In the genomic region with DNA sequence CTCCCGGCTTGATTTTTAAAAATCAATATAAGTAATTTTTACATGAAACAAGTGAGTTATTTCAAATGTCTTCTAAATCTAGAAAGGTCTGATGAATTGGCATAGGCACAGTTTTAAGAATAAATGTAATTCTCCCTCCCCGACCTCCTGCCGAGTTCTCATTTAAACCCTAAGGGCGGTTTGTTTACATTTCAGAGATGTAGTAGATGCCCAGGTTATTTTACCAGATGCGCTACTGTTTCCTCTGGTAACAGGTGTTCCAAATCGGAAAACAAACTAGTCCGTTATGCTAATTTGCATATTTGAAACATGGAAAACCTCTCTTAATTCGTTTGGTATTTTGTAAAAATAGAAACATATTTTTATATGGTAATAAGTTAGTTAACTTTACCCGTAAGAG, we compare ENCODE assay signal across 10 cellular contexts. TPM values are rescaled to one million over a fixed set of nuclear protein-coding genes. Genes with fewer than 3 reads are reported as not detected.
DNase-seq lines count a peak whose midpoint lies in the region; ATAC-seq and TF ChIP-seq lines count a peak whose summit lies in the region.
"Had no signal": no experiment of that assay in that cellular context is flagged by ENCODE, and none has a peak within 500 bp of the region (broad histone marks: within the 10 kb centered on the region; RNA-seq: fewer than 3 reads in every experiment).

No MANE protein-coding gene starts in this region.

- H3K4me3 Mint-ChIP-seq in T-helper 2 cell treated with Interferon-gamma antibody and Interleukin-4, amounts not matched to agents 5 μg/mL and 100 μg/mL, for 36 hours = peak overlapping the region; percentile 38
- peak overlapping the region; percentile 58 for H3K4me3 Mint-ChIP-seq in activated T-helper 17 cell treated with anti-CD3 and anti-CD28 coated beads, Interleukin-2, amount 50 U/mL, for 72 hours
- no peak overlapping the region for H3K4me3 Mint-ChIP-seq in natural killer cell treated with Interleukin-12 subunit alpha and Interleukin-12 subunit beta and Interleukin-15 and Interleukin-18, amount 100 ng/mL, for 72 hours

- no peaks in the 10 kb centered on the region for H3K9me3 ChIP-seq in HUES6 (ENCODE audit: control insufficient read depth, insufficient read depth, low read depth, low read length)

- no peak for TF ChIP-seq CTCF in omental fat pad (IDR thresholded peaks at IDR 0.05)

- H3K9me3 Mint-ChIP-seq in T-helper 2 cell treated with Interferon-gamma antibody and Interleukin-4, amounts not matched to agents 5 μg/mL and 100 μg/mL, for 36 hours = no peaks in the 10 kb centered on the region
- no peaks in the 10 kb centered on the region for H3K9me3 Mint-ChIP-seq in activated T-helper 17 cell treated with anti-CD3 and anti-CD28 coated beads, Interleukin-2, amount 50 U/mL, for 72 hours
- H3K9me3 Mint-ChIP-seq in natural killer cell treated with Interleukin-12 subunit alpha and Interleukin-12 subunit beta and Interleukin-15 and Interleukin-18, amount 100 ng/mL, for 72 hours = no peaks in the 10 kb centered on the region

- H3K27ac ChIP-seq in HUES6 (ENCODE audit: low read depth, low read length) = no peak overlapping the region
- H3K27ac ChIP-seq: parathyroid adenoma had no signal

- H3K9ac ChIP-seq in HUES6 (ENCODE audit: low read length) = no peak overlapping the region
- H3K9ac ChIP-seq: parathyroid adenoma had no signal

- H3K4me1 Mint-ChIP-seq in T-helper 2 cell treated with Interferon-gamma antibody and Interleukin-4, amounts not matched to agents 5 μg/mL and 100 μg/mL, for 36 hours (ENCODE audit: low read depth) = peaks cover 3% of the 10 kb centered on the region
- H3K4me1 Mint-ChIP-seq in activated T-helper 17 cell treated with anti-CD3 and anti-CD28 coated beads, Interleukin-2, amount 50 U/mL, for 72 hours = peaks cover 5% of the 10 kb centered on the region
- peaks cover 6 to 9% of the 10 kb centered on the region in 2 donors for H3K4me1 Mint-ChIP-seq in natural killer cell treated with Interleukin-12 subunit alpha and Interleukin-12 subunit beta and Interleukin-15 and Interleukin-18, amount 100 ng/mL, for 72 hours (ENCODE audit: low read depth in 2 of 2)

- H3K36me3 ChIP-seq in HUES6 (ENCODE audit: control insufficient read depth, insufficient read depth, low read length) = no peaks in the 10 kb centered on the region

- DNase-seq in T-helper 2 cell treated with Interferon-gamma antibody and Interleukin-4, amounts not matched to agents 5 μg/mL and 100 μg/mL, for 36 hours (ENCODE audit: low spot score) = no peak
- DNase-seq in T-helper 2 cell (no peak), omental fat pad (ENCODE audit: low spot score) (no peak), GOT3 (lab: John Stamatoyannopoulos, UW) (no peak)
- no peak for DNase-seq in natural killer cell treated with Interleukin-12 subunit alpha and Interleukin-12 subunit beta and Interleukin-15 and Interleukin-18, amount 100 ng/mL, for 72 hours (ENCODE audit: low spot score)

- peak overlapping the region; percentile 56 for H3K4me3 ChIP-seq in HUES6 (ENCODE audit: low read depth, low read length)

- H3K27me3 Mint-ChIP-seq in T-helper 2 cell treated with Interferon-gamma antibody and Interleukin-4, amounts not matched to agents 5 μg/mL and 100 μg/mL, for 36 hours (ENCODE audit: low read depth) = peaks cover 2% of the 10 kb centered on the region
- no peaks in the 10 kb centered on the region for H3K27me3 Mint-ChIP-seq in activated T-helper 17 cell treated with anti-CD3 and anti-CD28 coated beads, Interleukin-2, amount 50 U/mL, for 72 hours
- H3K27me3 Mint-ChIP-seq in natural killer cell treated with Interleukin-12 subunit alpha and Interleukin-12 subunit beta and Interleukin-15 and Interleukin-18, amount 100 ng/mL, for 72 hours = peaks cover 0 to under 1% of the 10 kb centered on the region in 2 donors

- ATAC-seq in activated T-helper 17 cell treated with anti-CD3 and anti-CD28 coated beads, Interleukin-2, amount 50 U/mL, for 72 hours (replicated peaks) = no peak
- no peak for ATAC-seq in natural killer cell treated with Interleukin-12 subunit alpha and Interleukin-12 subunit beta and Interleukin-15 and Interleukin-18, amount 100 ng/mL, for 72 hours
- ATAC-seq in GM18870 (IDR thresholded peaks at IDR 0.05; ENCODE audit: unreplicated experiment) = no peak
- no peak for ATAC-seq in omental fat pad (ENCODE audit: low FRiP score)

- H3K27me3 ChIP-seq in HUES6 (ENCODE audit: control insufficient read depth, insufficient read depth, low read length) = peaks cover 11% of the 10 kb centered on the region; the same call in 1 of the 2 replicates

- no peaks in the 10 kb centered on the region for H3K4me1 ChIP-seq in HUES6 (ENCODE audit: control insufficient read depth, insufficient read depth, low read length)
- H3K4me1 ChIP-seq: parathyroid adenoma had no signal

- no peaks in the 10 kb centered on the region for H3K36me3 Mint-ChIP-seq in T-helper 2 cell treated with Interferon-gamma antibody and Interleukin-4, amounts not matched to agents 5 μg/mL and 100 μg/mL, for 36 hours (ENCODE audit: low read depth)
- H3K36me3 Mint-ChIP-seq in activated T-helper 17 cell treated with anti-CD3 and anti-CD28 coated beads, Interleukin-2, amount 50 U/mL, for 72 hours (ENCODE audit: low read depth) = peaks cover 13% of the 10 kb centered on the region
- peaks cover 4% of the 10 kb centered on the region for H3K36me3 Mint-ChIP-seq in natural killer cell treated with Interleukin-12 subunit alpha and Interleukin-12 subunit beta and Interleukin-15 and Interleukin-18, amount 100 ng/mL, for 72 hours

- H3K27ac Mint-ChIP-seq in T-helper 2 cell treated with Interferon-gamma antibody and Interleukin-4, amounts not matched to agents 5 μg/mL and 100 μg/mL, for 36 hours = no peak overlapping the region
- peak overlapping the region; percentile 94 for H3K27ac Mint-ChIP-seq in activated T-helper 17 cell treated with anti-CD3 and anti-CD28 coated beads, Interleukin-2, amount 50 U/mL, for 72 hours
- H3K27ac Mint-ChIP-seq in natural killer cell treated with Interleukin-12 subunit alpha and Interleukin-12 subunit beta and Interleukin-15 and Interleukin-18, amount 100 ng/mL, for 72 hours = peak overlapping the region; percentile 71 to 76

RNA-seq across cellular contexts. Expression of gene CFAP126, which starts 53.8 kb away (rescaled TPM):
- total RNA-seq in activated T-helper 17 cell treated with anti-CD3 and anti-CD28 coated beads, Interleukin-2, amount 50 U/mL, for 72 hours = 1 to 10 TPM in 1 of 2 donors, not detected in 1; 2.7 TPM
- total RNA-seq in natural killer cell treated with Interleukin-12 subunit alpha and Interleukin-12 subunit beta and Interleukin-15 and Interleukin-18, amount 100 ng/mL, for 72 hours = not detected
- total RNA-seq in omental fat pad = not detected
- total RNA-seq: dermis microvascular lymphatic vessel endothelial cell had no signal
